ENCODE assay signal across 8 cellular contexts in the genomic region with DNA sequence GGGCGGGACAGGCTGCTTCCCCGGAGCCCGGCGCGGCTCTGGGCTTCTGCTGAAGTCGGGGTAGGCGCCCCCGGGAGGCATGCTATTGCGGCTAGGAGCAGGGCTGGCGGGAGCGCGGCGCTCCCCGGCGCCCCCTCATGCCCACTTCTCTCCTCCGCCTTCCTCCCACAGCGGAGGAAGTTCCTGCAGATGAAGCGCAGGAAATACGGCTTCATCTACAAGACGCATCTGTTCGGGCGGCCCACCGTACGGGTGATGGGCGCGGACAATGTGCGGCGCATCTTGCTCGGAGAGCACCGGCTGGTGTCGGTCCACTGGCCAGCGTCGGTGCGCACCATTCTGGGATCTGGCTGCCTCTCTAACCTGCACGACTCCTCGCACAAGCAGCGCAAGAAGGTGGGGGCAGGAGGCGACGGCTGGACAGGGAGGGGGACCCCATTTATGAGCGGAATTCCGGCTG. TPM values are rescaled to one million over a fixed set of nuclear protein-coding genes. Genes with fewer than 3 reads are reported as not detected.
DNase-seq lines count a peak whose midpoint lies in the region; ATAC-seq and TF ChIP-seq lines count a peak whose summit lies in the region.

No MANE protein-coding gene starts in this region.

- H3K4me1 Mint-ChIP-seq in CD14-positive monocyte = peaks cover 27% of the 10 kb centered on the region
- H3K4me1 Mint-ChIP-seq in activated T-cell treated with anti-CD3 and anti-CD28 coated beads, Interleukin-2, amount 50 U/mL, for 72 hours (ENCODE audit: low read depth) = peaks cover 30% of the 10 kb centered on the region
- H3K4me1 Mint-ChIP-seq in memory B cell = peaks cover 12% of the 10 kb centered on the region

- DNase-seq in CD14-positive monocyte (ENCODE audit: low spot score) = no peak
- no peak for DNase-seq in activated T-cell treated with anti-CD3 and anti-CD28 coated beads, Interleukin-2, amount 50 U/mL, for 72 hours
- no peak for DNase-seq in memory B cell (ENCODE audit: low spot score in 2 of 2)
- no peak for DNase-seq in GF-D8 (lab: John Stamatoyannopoulos, UW)
- no peak for DNase-seq in OCI-M1 (lab: John Stamatoyannopoulos, UW)

- peak overlapping the region; percentile 56 for H3K9ac ChIP-seq in HUES64 (ENCODE audit: low read depth, low read length)

- peak overlapping the region; percentile 9 to 86 for H3K4me3 Mint-ChIP-seq in CD14-positive monocyte
- H3K4me3 Mint-ChIP-seq in activated T-cell treated with anti-CD3 and anti-CD28 coated beads, Interleukin-2, amount 50 U/mL, for 72 hours = peak overlapping the region; percentile 84 to 93
- H3K4me3 Mint-ChIP-seq in memory B cell = peak overlapping the region; percentile 81

- H3K4me1 ChIP-seq in HUES64 (ENCODE audit: insufficient read depth, low read length) = peaks cover 20% of the 10 kb centered on the region

- H3K4me3 ChIP-seq in HUES64 (ENCODE audit: low read length) = peak overlapping the region; percentile 69

- H3K27ac Mint-ChIP-seq in CD14-positive monocyte (peak overlapping the region in 1 of 7 donors; percentile 21), memory B cell (no peak overlapping the region)
- H3K27ac Mint-ChIP-seq in activated T-cell treated with anti-CD3 and anti-CD28 coated beads, Interleukin-2, amount 50 U/mL, for 72 hours = no peak overlapping the region

- H3K9me3 ChIP-seq in HUES64 (ENCODE audit: insufficient read depth, low read depth, low read length) = no peaks in the 10 kb centered on the region

- H3K27ac ChIP-seq in HUES64 (ENCODE audit: low read depth, low read length) = no peak overlapping the region

- peaks cover 82% of the 10 kb centered on the region for H3K27me3 ChIP-seq in HUES64 (ENCODE audit: insufficient read depth, low read length)

- no peak for TF ChIP-seq CTCF in CD14-positive monocyte (IDR thresholded peaks at IDR 0.05)

- H3K36me3 Mint-ChIP-seq in CD14-positive monocyte (peaks cover 5 to 12% of the 10 kb centered on the region in 2 donors), memory B cell (no peaks in the 10 kb centered on the region)
- H3K36me3 Mint-ChIP-seq in activated T-cell treated with anti-CD3 and anti-CD28 coated beads, Interleukin-2, amount 50 U/mL, for 72 hours (ENCODE audit: insufficient read depth in 2 of 2) = no peaks in the 10 kb centered on the region

- intact Hi-C loops in CD14-positive monocyte (cut with micrococcal nuclease) = no loop called here

- H3K27me3 Mint-ChIP-seq in CD14-positive monocyte (ENCODE audit: low read depth in 3 of 3) = peaks cover 77 to 96% (median 92%) of the 10 kb centered on the region in 3 donors
- H3K27me3 Mint-ChIP-seq in activated T-cell treated with anti-CD3 and anti-CD28 coated beads, Interleukin-2, amount 50 U/mL, for 72 hours (ENCODE audit: low read depth) = peaks cover 87% of the 10 kb centered on the region
- H3K27me3 Mint-ChIP-seq in memory B cell = peaks cover 30% of the 10 kb centered on the region

- ATAC-seq in activated T-cell treated with anti-CD3 and anti-CD28 coated beads, Interleukin-2, amount 50 U/mL, for 72 hours (replicated peaks in 1 of 2) = peak; percentile 10 to 27
- peak; percentile 15 for ATAC-seq in memory B cell (ENCODE audit: low read depth)
- no peak for ATAC-seq in GM18873 (IDR thresholded peaks at IDR 0.05; ENCODE audit: low FRiP score, unreplicated experiment)
- no peak for ATAC-seq in HG03139 (IDR thresholded peaks at IDR 0.05; ENCODE audit: unreplicated experiment)

- peaks cover 0 to 9% (median 4%) of the 10 kb centered on the region in 7 donors for H3K9me3 Mint-ChIP-seq in CD14-positive monocyte
- H3K9me3 Mint-ChIP-seq in activated T-cell treated with anti-CD3 and anti-CD28 coated beads, Interleukin-2, amount 50 U/mL, for 72 hours = no peaks in the 10 kb centered on the region
- no peaks in the 10 kb centered on the region for H3K9me3 Mint-ChIP-seq in memory B cell

- peaks cover 13% of the 10 kb centered on the region for H3K36me3 ChIP-seq in HUES64 (ENCODE audit: insufficient read depth, low read length)

- under 1% methylated on average over 41 of the region's 41 CpGs for WGBS in HUES64

RNA-seq across cellular contexts. Expression of gene CYP26A1, which starts 0.5 kb away (rescaled TPM):
- polyA plus RNA-seq in CD14-positive monocyte = not detected
- polyA plus RNA-seq in HUES64 (2013, experiment 1 of 2) = 30.6 TPM
- 25.4 TPM for polyA plus RNA-seq in HUES64 (2013, experiment 2 of 2)
- not detected for total RNA-seq in activated T-cell treated with anti-CD3 and anti-CD28 coated beads, Interleukin-2, amount 50 U/mL, for 72 hours

RNA-seq across cellular contexts. Expression of gene CYP26C1, which starts 13.6 kb away (rescaled TPM):
- not detected for polyA plus RNA-seq in CD14-positive monocyte
- 4.1 TPM for polyA plus RNA-seq in HUES64 (2013, experiment 1 of 2)
- polyA plus RNA-seq in HUES64 (2013, experiment 2 of 2) = 5.6 TPM
- total RNA-seq in activated T-cell treated with anti-CD3 and anti-CD28 coated beads, Interleukin-2, amount 50 U/mL, for 72 hours = under 1 TPM in 1 of 2 donors, not detected in 1; 0.05 TPM

Comparison
In these comparisons a context has a peak if more than half of its experiments do, and no peak if none do; other contexts are left out.
1. ATAC-seq: peak in activated T-cell treated with anti-CD3 and anti-CD28 coated beads, Interleukin-2, amount 50 U/mL, for 72 hours (2 of 2) and memory B cell (single experiment); none in GM18873 (single experiment) and HG03139 (single experiment).
2. Peak in every context shown above with its lines, with median percentiles within 50 percentile points of each other: H3K4me3 Mint-ChIP-seq.